ENCODE assay signal across 17 cellular contexts in the genomic region with DNA sequence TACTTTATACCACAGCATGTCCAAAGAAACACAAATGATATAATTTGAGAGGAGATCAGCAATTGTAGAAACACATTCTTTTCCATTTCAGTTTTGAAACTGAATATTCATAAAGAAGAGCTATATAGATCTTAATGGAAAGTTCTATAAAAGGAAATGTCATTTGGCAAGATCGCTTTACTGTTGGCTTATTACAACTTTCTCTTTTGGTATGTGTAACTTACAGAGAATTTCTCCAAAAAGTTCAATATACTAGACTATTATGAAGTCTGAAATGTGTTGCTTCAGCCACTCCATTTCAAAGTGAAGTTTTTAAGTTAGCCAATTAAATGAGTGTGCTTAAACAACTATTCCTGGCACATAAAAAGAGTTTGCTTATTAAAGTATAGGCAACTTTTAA.
DNase-seq lines count a peak whose midpoint lies in the region; ATAC-seq, FAIRE-seq and TF ChIP-seq lines count a peak whose summit lies in the region.
"Had no signal": no experiment of that assay in that cellular context is flagged by ENCODE, and none has a peak within 500 bp of the region (broad histone marks: within the 10 kb centered on the region; RNA-seq: fewer than 3 reads in every experiment).

No MANE protein-coding gene starts in this region.

- peak; percentile 21 for ATAC-seq in activated T-helper 17 cell treated with anti-CD3 and anti-CD28 coated beads, Interleukin-2, amount 50 U/mL, for 72 hours (replicated peaks)
- no peak for ATAC-seq in effector memory CD8-positive, alpha-beta T cell (replicated peaks)
- ATAC-seq in left colon, result no peak

- H3K27me3 Mint-ChIP-seq in activated T-cell treated with anti-CD3 and anti-CD28 coated beads, Interleukin-2, amount 50 U/mL, for 24 hours, result no peaks in the 10 kb centered on the region
- no peaks in the 10 kb centered on the region for H3K27me3 Mint-ChIP-seq in activated T-helper 17 cell treated with anti-CD3 and anti-CD28 coated beads, Interleukin-2, amount 50 U/mL, for 72 hours
- no peaks in the 10 kb centered on the region for H3K27me3 Mint-ChIP-seq in effector memory CD8-positive, alpha-beta T cell
- H3K27me3 Mint-ChIP-seq: CD4-positive, CD25-positive, alpha-beta regulatory T cell had no signal

- peak; percentile 14 for FAIRE-seq in GM19239 (lab: Jason Lieb, UNC)
- FAIRE-seq: H54 had no signal

- no peak overlapping the region for H3K4me3 Mint-ChIP-seq in activated T-cell treated with anti-CD3 and anti-CD28 coated beads, Interleukin-2, amount 50 U/mL, for 24 hours
- H3K4me3 Mint-ChIP-seq in activated T-helper 17 cell treated with anti-CD3 and anti-CD28 coated beads, Interleukin-2, amount 50 U/mL, for 72 hours, result no peak overlapping the region
- H3K4me3 Mint-ChIP-seq in effector memory CD8-positive, alpha-beta T cell, result no peak overlapping the region
- H3K4me3 Mint-ChIP-seq: CD4-positive, CD25-positive, alpha-beta regulatory T cell had no signal

- H3K36me3 Mint-ChIP-seq in activated T-cell treated with anti-CD3 and anti-CD28 coated beads, Interleukin-2, amount 50 U/mL, for 24 hours (ENCODE audit: low read depth), result peaks cover 33% of the 10 kb centered on the region
- peaks cover 39% of the 10 kb centered on the region for H3K36me3 Mint-ChIP-seq in activated T-helper 17 cell treated with anti-CD3 and anti-CD28 coated beads, Interleukin-2, amount 50 U/mL, for 72 hours (ENCODE audit: low read depth)
- H3K36me3 Mint-ChIP-seq in effector memory CD8-positive, alpha-beta T cell (ENCODE audit: insufficient read depth), result peaks cover 31% of the 10 kb centered on the region

- H3K4me1 Mint-ChIP-seq in activated T-cell treated with anti-CD3 and anti-CD28 coated beads, Interleukin-2, amount 50 U/mL, for 24 hours (ENCODE audit: low read depth), result peaks cover 11% of the 10 kb centered on the region
- H3K4me1 Mint-ChIP-seq in activated T-helper 17 cell treated with anti-CD3 and anti-CD28 coated beads, Interleukin-2, amount 50 U/mL, for 72 hours, result peaks cover 4% of the 10 kb centered on the region
- peaks cover 0 to 27% of the 10 kb centered on the region in 2 donors for H3K4me1 Mint-ChIP-seq in effector memory CD8-positive, alpha-beta T cell (ENCODE audit: low read depth in 2 of 2)

- intact Hi-C loops in left colon (cut with DNase I, micrococcal nuclease), result no loop called here

- TF ChIP-seq POLR2A in erythroblast (IDR thresholded peaks at IDR 0.05; ENCODE audit: low read length), result no peak

- peak overlapping the region; percentile 76 for H3K27ac Mint-ChIP-seq in activated T-cell treated with anti-CD3 and anti-CD28 coated beads, Interleukin-2, amount 50 U/mL, for 24 hours
- peak overlapping the region; percentile 64 for H3K27ac Mint-ChIP-seq in activated T-helper 17 cell treated with anti-CD3 and anti-CD28 coated beads, Interleukin-2, amount 50 U/mL, for 72 hours
- H3K27ac Mint-ChIP-seq in effector memory CD8-positive, alpha-beta T cell, result peak overlapping the region; percentile 23 to 49

- DNase-seq in activated T-cell treated with anti-CD3 and anti-CD28 coated beads, Interleukin-2, amount 50 U/mL, for 24 hours, result no peak
- DNase-seq in activated T-cell treated with anti-CD3 and anti-CD28 coated beads for 4 hours (no peak), GM19239 (ENCODE audit: insufficient read length, low spot score) (no peak), left colon (no peak), erythroblast (lab: John Stamatoyannopoulos, UW) (no peak)
- no peak for DNase-seq in effector memory CD8-positive, alpha-beta T cell
- DNase-seq: CD4-positive, CD25-positive, alpha-beta regulatory T cell; COR-L47; DMS79; Kasumi-1; NCI-H1694; NCI-H2081; NCI-H2171 treated with DMSO at 0.1 percent for 48 hours; NCI-H526; Peyer's patch had no signal

- no peaks in the 10 kb centered on the region for H3K9me3 Mint-ChIP-seq in activated T-cell treated with anti-CD3 and anti-CD28 coated beads, Interleukin-2, amount 50 U/mL, for 24 hours
- H3K9me3 Mint-ChIP-seq in activated T-helper 17 cell treated with anti-CD3 and anti-CD28 coated beads, Interleukin-2, amount 50 U/mL, for 72 hours, result no peaks in the 10 kb centered on the region
- no peaks in the 10 kb centered on the region for H3K9me3 Mint-ChIP-seq in effector memory CD8-positive, alpha-beta T cell
- H3K9me3 Mint-ChIP-seq: CD4-positive, CD25-positive, alpha-beta regulatory T cell had no signal
